Comparison of ENCODE assay signal across 26 cellular contexts in the genomic region with DNA sequence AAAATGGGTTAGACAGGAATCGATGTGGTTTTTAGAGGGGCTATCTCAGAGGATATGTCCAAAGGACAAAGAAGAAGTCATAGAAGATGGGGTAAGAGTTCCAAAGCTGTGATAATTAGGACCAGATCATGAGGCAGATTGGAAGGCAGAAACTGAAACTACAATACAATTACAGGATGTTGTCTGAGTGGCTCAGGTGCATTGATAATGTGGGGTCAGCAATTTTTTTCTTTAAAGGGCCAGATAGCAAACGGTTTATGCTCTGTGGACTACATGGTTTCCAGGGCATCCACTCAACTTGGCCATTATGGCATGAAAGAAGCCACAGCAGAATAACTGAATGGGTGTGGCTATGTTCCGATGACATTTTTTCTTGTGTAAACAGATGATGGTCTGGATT.
A peak's percentile ranks its signal among the peaks of the same experiment; 100 is the strongest.
DNase-seq lines count a peak whose midpoint lies in the region; ATAC-seq lines count a peak whose summit lies in the region.
"Had no signal": no experiment of that assay in that cellular context is flagged by ENCODE, and none has a peak within 500 bp of the region (broad histone marks: within the 10 kb centered on the region; RNA-seq: fewer than 3 reads in every experiment).

No MANE protein-coding gene starts in this region.

- ATAC-seq in HG03520 (IDR thresholded peaks at IDR 0.05; ENCODE audit: unreplicated experiment), result no peak
- ATAC-seq: SK-N-SH treated with all-trans-retinoic acid at 6 μM for 48 hours had no signal

- DNase-seq in DMS53 (lab: John Stamatoyannopoulos, UW) (peak; percentile 20), DMS53 treated with DMSO at 0.1 percent for 48 hours (lab: John Stamatoyannopoulos, UW; ENCODE audit: unreplicated experiment) (no peak), AG20443 (ENCODE audit: low spot score) (peak; percentile 12), NCI-H748 (lab: John Stamatoyannopoulos, UW; ENCODE audit: unreplicated experiment) (peak; percentile 94), fibroblast of gingiva (ENCODE audit: low read depth) (peak; percentile 14), T-helper 1 cell (no peak), NCI-H82 (lab: John Stamatoyannopoulos, UW) (no peak)
- DNase-seq: 8988T; C1 segment of cervical spinal cord; CD4-positive, alpha-beta memory T cell; COR-L47; DND-41; H7; KBM-7; NCI-H1092; NCI-H1417 treated with DMSO at 0.1 percent for 48 hours; NCI-H1694 treated with DMSO at 0.1 percent for 48 hours; NCI-H2081 treated with DMSO at 0.1 percent for 48 hours; NCI-H2171; NCI-H226; NCI-H510A; NCI-H774; OCI-M1; T-helper 2 cell had no signal

Comparison
In these comparisons a context has a peak if more than half of its experiments do, and no peak if none do; other contexts are left out.
1. DNase-seq: peak in DMS53 (single experiment), AG20443 (single experiment), NCI-H748 (single experiment) and fibroblast of gingiva (single experiment); none in DMS53 treated with DMSO at 0.1 percent for 48 hours (single experiment), T-helper 1 cell (0 of 5) and NCI-H82 (single experiment).